Comparison of ENCODE assay signal across 12 cellular contexts in genomic region chr11:69887841-69888670, GRCh38.
"Had no signal": no experiment of that assay in that cellular context is flagged by ENCODE, and none has a peak within 500 bp of the region (broad histone marks: within the 10 kb centered on the region; RNA-seq: fewer than 3 reads in every experiment).

No MANE protein-coding gene starts in this region.

- H3K27ac ChIP-seq: dorsolateral prefrontal cortex, gastroesophageal sphincter, left ventricle myocardium inferior, prostate gland, stomach, testis had no signal

- DNase-seq: occipital lobe had no signal

- H3K4me1 ChIP-seq: prostate gland had no signal

- ATAC-seq: gastroesophageal sphincter had no signal

- H3K36me3 ChIP-seq: gastroesophageal sphincter, left ventricle myocardium inferior, prostate gland, stomach had no signal

- H3K4me3 ChIP-seq: dorsolateral prefrontal cortex, gastroesophageal sphincter, left ventricle myocardium inferior, prostate gland, stomach, testis had no signal

- H3K4me3 Mint-ChIP-seq: activated naive CD4-positive, alpha-beta T cell treated with anti-CD3 and anti-CD28 coated beads, Interleukin-2, amount 10 ng/mL, durations not matched to agents 7 days and 5 days; endodermal cell; memory B cell; naive thymus-derived CD8-positive, alpha-beta T cell; T-cell had no signal

- H3K27ac Mint-ChIP-seq: activated naive CD4-positive, alpha-beta T cell treated with anti-CD3 and anti-CD28 coated beads, Interleukin-2, amount 10 ng/mL, durations not matched to agents 7 days and 5 days; endodermal cell; memory B cell; naive thymus-derived CD8-positive, alpha-beta T cell; T-cell had no signal

- H3K36me3 Mint-ChIP-seq: activated naive CD4-positive, alpha-beta T cell treated with anti-CD3 and anti-CD28 coated beads, Interleukin-2, amount 10 ng/mL, durations not matched to agents 7 days and 5 days; memory B cell; naive thymus-derived CD8-positive, alpha-beta T cell; T-cell had no signal

- H3K9me3 ChIP-seq: gastroesophageal sphincter, left ventricle myocardium inferior, prostate gland, stomach, testis had no signal

- H3K27me3 ChIP-seq: testis had no signal

- H3K9me3 Mint-ChIP-seq: activated naive CD4-positive, alpha-beta T cell treated with anti-CD3 and anti-CD28 coated beads, Interleukin-2, amount 10 ng/mL, durations not matched to agents 7 days and 5 days; endodermal cell; memory B cell; naive thymus-derived CD8-positive, alpha-beta T cell; T-cell had no signal

- H3K4me1 Mint-ChIP-seq: activated naive CD4-positive, alpha-beta T cell treated with anti-CD3 and anti-CD28 coated beads, Interleukin-2, amount 10 ng/mL, durations not matched to agents 7 days and 5 days had no signal
